ENCODE assay signal across 6 cellular contexts in genomic region chr15:90264649-90265048, GRCh38. TPM values are rescaled to one million over a fixed set of nuclear protein-coding genes. Genes with fewer than 3 reads are reported as not detected.
DNase-seq lines count a peak whose midpoint lies in the region; ATAC-seq and TF ChIP-seq lines count a peak whose summit lies in the region.

No MANE protein-coding gene starts in this region.

- H3K4me3 Mint-ChIP-seq in activated T-helper 17 cell treated with anti-CD3 and anti-CD28 coated beads, Interleukin-2, amount 50 U/mL, for 72 hours: peak overlapping the region; percentile 97
- peak overlapping the region; percentile 96 for H3K4me3 Mint-ChIP-seq in memory B cell

- peaks cover 36% of the 10 kb centered on the region for H3K36me3 Mint-ChIP-seq in activated T-helper 17 cell treated with anti-CD3 and anti-CD28 coated beads, Interleukin-2, amount 50 U/mL, for 72 hours (ENCODE audit: low read depth)
- peaks cover 10% of the 10 kb centered on the region for H3K36me3 Mint-ChIP-seq in memory B cell

- no peak overlapping the region for H3K4me3 ChIP-seq in KMS-11 (IDR thresholded peaks at IDR 0.05; ENCODE audit: insufficient read depth, low read depth, low read length)

- no peak for DNase-seq in memory B cell (ENCODE audit: low spot score in 2 of 2)
- DNase-seq in DMS153 treated with DMSO at 0.1 percent for 48 hours (lab: John Stamatoyannopoulos, UW; ENCODE audit: unreplicated experiment): no peak

- no peaks in the 10 kb centered on the region for H3K27me3 ChIP-seq in KMS-11 (ENCODE audit: insufficient read depth, low read depth)

- H3K4me1 ChIP-seq in KMS-11 (ENCODE audit: low read depth, poor library complexity, severe bottlenecking): peaks cover 43% of the 10 kb centered on the region

- peaks cover 32% of the 10 kb centered on the region for H3K79me2 ChIP-seq in KMS-11 (ENCODE audit: insufficient read depth, low read depth)

- peak overlapping the region; percentile 86 for H3K9ac ChIP-seq in KMS-11

- H3K27ac Mint-ChIP-seq in activated T-helper 17 cell treated with anti-CD3 and anti-CD28 coated beads, Interleukin-2, amount 50 U/mL, for 72 hours: peak overlapping the region; percentile 98
- H3K27ac Mint-ChIP-seq in memory B cell: peak overlapping the region; percentile 97

- peak overlapping the region; percentile 69 for H3K27ac ChIP-seq in KMS-11

- H4K20me1 ChIP-seq in KMS-11 (ENCODE audit: insufficient read depth): 0 out of 2 replicates have a peak, but pooled peaks cover 15% of the 10 kb centered on the region

- peak; percentile 69 for ATAC-seq in activated T-helper 17 cell treated with anti-CD3 and anti-CD28 coated beads, Interleukin-2, amount 50 U/mL, for 72 hours (replicated peaks)
- ATAC-seq in memory B cell (ENCODE audit: low read depth) (no peak), GM21619 (IDR thresholded peaks at IDR 0.05; ENCODE audit: unreplicated experiment) (no peak), HG03354 (IDR thresholded peaks at IDR 0.05; ENCODE audit: poor library complexity, severe bottlenecking, unreplicated experiment) (no peak)

- peak overlapping the region; percentile 93 for H3K4me2 ChIP-seq in KMS-11

- peak overlapping the region; percentile 86 for H2AFZ ChIP-seq in KMS-11 (ENCODE audit: low read depth)

- H3K9me3 Mint-ChIP-seq in activated T-helper 17 cell treated with anti-CD3 and anti-CD28 coated beads, Interleukin-2, amount 50 U/mL, for 72 hours: no peaks in the 10 kb centered on the region
- H3K9me3 Mint-ChIP-seq in memory B cell: no peaks in the 10 kb centered on the region

- H3K4me1 Mint-ChIP-seq in activated T-helper 17 cell treated with anti-CD3 and anti-CD28 coated beads, Interleukin-2, amount 50 U/mL, for 72 hours: peaks cover 17% of the 10 kb centered on the region
- peaks cover 24% of the 10 kb centered on the region for H3K4me1 Mint-ChIP-seq in memory B cell

- H3K36me3 ChIP-seq in KMS-11 (ENCODE audit: insufficient read depth): no peaks in the 10 kb centered on the region; the same call in 1 of the 2 replicates

- TF ChIP-seq CTCF in KMS-11 (conservative IDR thresholded peaks at IDR 0.05; ENCODE audit: low read depth, low read length): no peak

- H3K27me3 Mint-ChIP-seq in activated T-helper 17 cell treated with anti-CD3 and anti-CD28 coated beads, Interleukin-2, amount 50 U/mL, for 72 hours: no peaks in the 10 kb centered on the region
- H3K27me3 Mint-ChIP-seq in memory B cell: no peaks in the 10 kb centered on the region

RNA-seq across cellular contexts. Expression of gene NGRN, which starts 0.8 kb away (rescaled TPM):
- total RNA-seq in activated T-helper 17 cell treated with anti-CD3 and anti-CD28 coated beads, Interleukin-2, amount 50 U/mL, for 72 hours: 10 to 100 TPM; 22.4 to 31.1 TPM

RNA-seq across cellular contexts. Expression of gene TTLL13, which starts 15.3 kb away (rescaled TPM):
- 1 to 10 TPM in 1 of 2 donors, not detected in 1; 1.3 TPM for total RNA-seq in activated T-helper 17 cell treated with anti-CD3 and anti-CD28 coated beads, Interleukin-2, amount 50 U/mL, for 72 hours

RNA-seq across cellular contexts. Expression of gene GDPGP1, which starts 30.6 kb away (rescaled TPM):
- 1 to 10 TPM; 8.2 to 9.4 TPM for total RNA-seq in activated T-helper 17 cell treated with anti-CD3 and anti-CD28 coated beads, Interleukin-2, amount 50 U/mL, for 72 hours

RNA-seq across cellular contexts. Expression of gene CIB1, which starts 30.9 kb away (rescaled TPM):
- 100 to 1,000 TPM; 128 to 163 TPM for total RNA-seq in activated T-helper 17 cell treated with anti-CD3 and anti-CD28 coated beads, Interleukin-2, amount 50 U/mL, for 72 hours
